1 cellular context compared by ENCODE assay signal in genomic region chr3:50321844-50322385, GRCh38.
TF ChIP-seq lines count a peak whose summit lies in the region.

No MANE protein-coding gene starts in this region.

TF ChIP-seq in GM23338, 12 proteins besides CTCF, POLR2A, EP300 and RAD21 (continued from another document):
- TF ChIP-seq REST (IDR thresholded peaks at IDR 0.05; ENCODE audit: unreplicated experiment): no peak
TF ChIP-seq in GM23338: peak in this region for 1.
